9 cellular contexts compared by ENCODE assay signal in genomic region chr12:57645990-57646658, GRCh38. TPM values are rescaled to one million over a fixed set of nuclear protein-coding genes. Genes with fewer than 3 reads are reported as not detected.
DNase-seq lines count a peak whose midpoint lies in the region; FAIRE-seq and TF ChIP-seq lines count a peak whose summit lies in the region.
"Not testable (repeated sequence)": the region's sequence is repeated elsewhere in the genome, so short reads cannot be mapped to it uniquely, and the experiment has no call there.
"Had no signal": no experiment of that assay in that cellular context is flagged by ENCODE, and none has a peak within 500 bp of the region (broad histone marks: within the 10 kb centered on the region; RNA-seq: fewer than 3 reads in every experiment).

No MANE protein-coding gene starts in this region.

- not testable (repeated sequence) for H3K27me3 Mint-ChIP-seq in neural progenitor cell (ENCODE audit: insufficient read depth, low read depth)

- H3K79me2 ChIP-seq in neural progenitor cell (ENCODE audit: low read depth) = not testable (repeated sequence)

- H3K36me3 Mint-ChIP-seq in neural progenitor cell = not testable (repeated sequence)

- H2AFZ ChIP-seq in neural progenitor cell (replicated peaks) = not testable (repeated sequence)

- H3K27me3 ChIP-seq in neural progenitor cell = not testable (repeated sequence)

- not testable (repeated sequence) for H3K9me3 ChIP-seq in HEK293 (ENCODE audit: control insufficient read depth, insufficient read depth, low read depth, low read length)
- H3K9me3 ChIP-seq in neural progenitor cell (ENCODE audit: low read depth) = peaks cover 14% of the 10 kb centered on the region

- in situ Hi-C loops in astrocyte of the spinal cord (cut with HindIII; ENCODE audit: low sequenced_read_pairs) = not testable (repeated sequence)

- not testable (repeated sequence) for H3K9ac ChIP-seq in neural progenitor cell

- TF ChIP-seq CTCF in HEK293 (tag by site-specific recombination; IDR thresholded peaks at IDR 0.05); astrocyte of the spinal cord (IDR thresholded peaks at IDR 0.05; ENCODE audit: low read depth, low read length); fibroblast of mammary gland (conservative IDR thresholded peaks at IDR 0.05; ENCODE audit: control insufficient read depth, insufficient read depth, low read depth, low read length); neural progenitor cell (IDR thresholded peaks at IDR 0.05): not testable (repeated sequence)

- DNase-seq in DMS114 treated with DMSO at 0.1 percent for 48 hours (lab: John Stamatoyannopoulos, UW; ENCODE audit: unreplicated experiment) (peak; percentile 50), M059J (ENCODE audit: low read depth) (peak; percentile 44), NCI-H226 (peak; percentile 53), RCC 7860 (ENCODE audit: low spot score) (peak; percentile 4), astrocyte of the spinal cord (ENCODE audit: low read depth, low spot score) (peak; percentile 50), fibroblast of mammary gland (ENCODE audit: low read depth) (peak; percentile 54), neural progenitor cell (ENCODE audit: low spot score) (peak; percentile 62)

- not testable (repeated sequence) for H3F3A ChIP-seq in neural progenitor cell (ENCODE audit: low read depth)

- H3K27ac Mint-ChIP-seq in neural progenitor cell = not testable (repeated sequence)

- not testable (repeated sequence) for FAIRE-seq in RCC 7860 (lab: Jason Lieb, UNC)

- not testable (repeated sequence) for H3K4me1 Mint-ChIP-seq in neural progenitor cell

- not testable (repeated sequence) for H3K27ac ChIP-seq in HEK293 (ENCODE audit: extremely low read depth, low read depth, low read length); neural progenitor cell

- H3K4me3 Mint-ChIP-seq in neural progenitor cell = not testable (repeated sequence)

- not testable (repeated sequence) for H3K4me1 ChIP-seq in HEK293 (ENCODE audit: control insufficient read depth, insufficient read depth, low read length); neural progenitor cell

- H3K36me3 ChIP-seq in HEK293 (ENCODE audit: control insufficient read depth in 2 of 2, insufficient read depth in 1 of 2, low read length in 2 of 2); neural progenitor cell: not testable (repeated sequence)

- H3K4me3 ChIP-seq in HEK293 (ENCODE audit: low read depth, low read length); astrocyte of the spinal cord (ENCODE audit: low read depth, low read length); fibroblast of mammary gland (ENCODE audit: control insufficient read depth, low read depth, low read length); neural progenitor cell: not testable (repeated sequence)

- not testable (repeated sequence) for H4K20me1 ChIP-seq in neural progenitor cell (ENCODE audit: low read depth)

- CTCF ChIA-PET in HEK293 (lab: Yijun Ruan, JAX) = interaction anchor here (0.6 to 0.7 kb wide), 2 partner anchors 25 to 1169 kb away, joined by 3 to 4 read pairs; no protein-coding TSS in a partner anchor

- POLR2A ChIA-PET in HEK293 (lab: Yijun Ruan, JAX) = not testable (repeated sequence)

- H3K4me2 ChIP-seq in neural progenitor cell = not testable (repeated sequence)

- peaks cover 20% of the 10 kb centered on the region for H3K9me3 Mint-ChIP-seq in neural progenitor cell

TF ChIP-seq in HEK293, 187 proteins besides CTCF, POLR2A, EP300 and RAD21 (continues in another document):
- TF ChIP-seq ZNF350 (tag by site-specific recombination; IDR thresholded peaks at IDR 0.05) (0 out of 2 replicates have a peak, but pooled peaks have one; percentile 22), ZNF518A (tag by site-specific recombination; conservative IDR thresholded peaks at IDR 0.05; ENCODE audit: low read depth) (peak; percentile 63), ZNF184 (tag by site-specific recombination; IDR thresholded peaks at IDR 0.05) (peak; percentile 76), ZNF558 (tag by site-specific recombination; IDR thresholded peaks at IDR 0.05) (0 out of 2 replicates have a peak, but pooled peaks have one; percentile 54), ZNF416 (tag by site-specific recombination; IDR thresholded peaks at IDR 0.05) (0 out of 2 replicates have a peak, but pooled peaks have one; percentile 76), ZNF510 (tag by site-specific recombination; IDR thresholded peaks at IDR 0.05; ENCODE audit: insufficient replicate concordance) (peak; percentile 48), ZNF214 (tag by site-specific recombination; IDR thresholded peaks at IDR 0.05; ENCODE audit: borderline replicate concordance) (peak; percentile 35; the same call in 1 of the 2 replicates), ZNF626 (tag by site-specific recombination; IDR thresholded peaks at IDR 0.05) (0 out of 2 replicates have a peak, but pooled peaks have one; percentile 44), ZNF610 (tag by site-specific recombination; IDR thresholded peaks at IDR 0.05; ENCODE audit: borderline replicate concordance) (peak; percentile 66; the same call in 1 of the 2 replicates), ZNF37A (tag by site-specific recombination; IDR thresholded peaks at IDR 0.05) (peak; percentile 58; the same call in 1 of the 2 replicates), ZNF529 (tag by site-specific recombination; IDR thresholded peaks at IDR 0.05; ENCODE audit: insufficient replicate concordance) (peak; percentile 39), ZNF362 (tag by site-specific recombination; IDR thresholded peaks at IDR 0.05) (peak; percentile 92), ZNF639 (tag by site-specific recombination; IDR thresholded peaks at IDR 0.05) (peak; percentile 28; the same call in 1 of the 2 replicates), ZNF394 (tag by site-specific recombination; IDR thresholded peaks at IDR 0.05; ENCODE audit: borderline replicate concordance) (0 out of 2 replicates have a peak, but pooled peaks have one; percentile 12)

RNA-seq across cellular contexts. Expression of gene B4GALNT1, which starts 13.1 kb away (rescaled TPM):
- total RNA-seq in M059J (2014; rRNA removed; shearing (Covaris generic)) = 21.6 and 43.3 TPM in 2 replicates
- 0.28 and 1.1 TPM in 2 replicates for total RNA-seq in neural progenitor cell (ENCODE audit: low replicate concordance)
- total RNA-seq: CD4-positive, alpha-beta memory T cell had no signal

RNA-seq across cellular contexts. Expression of gene ARHGEF25, which starts 34.9 kb away (rescaled TPM):
- total RNA-seq in M059J (2014; rRNA removed; shearing (Covaris generic)) = 6.2 and 13.2 TPM in 2 replicates
- 17.3 and 27.3 TPM in 2 replicates for total RNA-seq in neural progenitor cell (ENCODE audit: low replicate concordance)

RNA-seq across cellular contexts. Expression of gene DTX3, which starts 41.5 kb away (rescaled TPM):
- 20.1 and 21.4 TPM in 2 replicates for total RNA-seq in M059J (2014; rRNA removed; shearing (Covaris generic))
- 56.4 and 67.9 TPM in 2 replicates for total RNA-seq in neural progenitor cell (ENCODE audit: low replicate concordance)

RNA-seq across cellular contexts. Expression of gene OS9, which starts 47.8 kb away (rescaled TPM):
- 298 and 647 TPM in 2 replicates for total RNA-seq in M059J (2014; rRNA removed; shearing (Covaris generic))
- 107 and 113 TPM in 2 replicates for total RNA-seq in neural progenitor cell (ENCODE audit: low replicate concordance)

RNA-seq across cellular contexts. Expression of gene PIP4K2C, which starts 55.1 kb away (rescaled TPM):
- total RNA-seq in M059J (2014; rRNA removed; shearing (Covaris generic)) = 71.2 and 85.3 TPM in 2 replicates
- total RNA-seq in neural progenitor cell (ENCODE audit: low replicate concordance) = 15.5 and 23.4 TPM in 2 replicates

Comparison
In these comparisons a context has a peak if more than half of its experiments do, and no peak if none do; other contexts are left out.
1. DNase-seq: peak in every context shown above with its lines; median percentile 62 in neural progenitor cell; 54 in fibroblast of mammary gland; 53 in NCI-H226; 50 in DMS114 treated with DMSO at 0.1 percent for 48 hours; 50 in astrocyte of the spinal cord; 44 in M059J; 4 in RCC 7860.
2. RNA of gene B4GALNT1, which starts 13.1 kb away (total RNA-seq): 21.6 to 43.3 TPM in M059J; 0.28 to 1.1 TPM in neural progenitor cell; every median in the first group is over 10 times any median in the second.